15 cellular contexts compared by ENCODE assay signal in the genomic region with DNA sequence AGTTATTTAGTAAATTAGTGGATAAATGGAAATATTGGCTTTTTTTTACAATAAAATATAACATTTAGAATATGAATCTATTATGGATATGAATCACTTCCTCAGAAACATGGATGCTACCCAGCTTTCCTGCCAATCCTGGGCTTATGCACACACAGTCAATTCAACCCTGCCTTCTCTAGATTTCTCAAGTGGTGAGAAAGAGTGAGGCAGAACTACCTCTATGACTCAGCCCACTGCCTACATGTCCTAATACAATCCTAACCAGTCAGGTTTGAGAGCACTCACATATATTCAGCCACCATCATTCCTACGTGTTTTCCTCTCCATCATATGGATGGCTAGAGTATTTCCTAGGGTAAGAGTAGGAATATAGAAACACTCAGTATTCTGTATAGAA.
DNase-seq lines count a peak whose midpoint lies in the region; ATAC-seq, FAIRE-seq and TF ChIP-seq lines count a peak whose summit lies in the region.
"Had no signal": no experiment of that assay in that cellular context is flagged by ENCODE, and none has a peak within 500 bp of the region (broad histone marks: within the 10 kb centered on the region; RNA-seq: fewer than 3 reads in every experiment).

No MANE protein-coding gene starts in this region.

- H3K9me3 Mint-ChIP-seq in type B pancreatic cell = peaks cover 6% of the 10 kb centered on the region

- no peaks in the 10 kb centered on the region for H3K36me3 ChIP-seq in endothelial cell of umbilical vein (ENCODE audit: control insufficient read depth in 2 of 2, extremely low read depth in 1 of 2, insufficient read depth in 2 of 2, low read length in 2 of 2)
- H3K36me3 ChIP-seq: BLaER1, sigmoid colon had no signal

- CTCF ChIA-PET in endothelial cell of umbilical vein (lab: Charles Lee) = interaction anchor here (0.8 kb wide), 1 partner anchor 11 kb away, joined by 4 read pairs; no protein-coding TSS in a partner anchor

- dilution Hi-C loops in endothelial cell of umbilical vein (cut with MboI; ENCODE audit: extremely low pct_ligation_motif_present, low sequenced_read_pairs) = no loop called here

- H3K27me3 Mint-ChIP-seq in type B pancreatic cell = no peaks in the 10 kb centered on the region

- peak; percentile 12 for FAIRE-seq in endothelial cell of umbilical vein (lab: Jason Lieb, UNC)
- FAIRE-seq: colon had no signal

- no peak overlapping the region for H3K4me2 ChIP-seq in endothelial cell of umbilical vein (ENCODE audit: insufficient read depth, low read length)
- H3K4me2 ChIP-seq: BLaER1 had no signal

- no peak overlapping the region for H3K4me3 ChIP-seq in endothelial cell of umbilical vein (replicated peaks in 1 of 3; ENCODE audit: insufficient read depth in 1 of 3, low read depth in 1 of 3, low read length in 3 of 3)
- H3K4me3 ChIP-seq: BLaER1, sigmoid colon had no signal

- no peak overlapping the region for H3K4me3 Mint-ChIP-seq in type B pancreatic cell
- H3K4me3 Mint-ChIP-seq: mesothelial cell of epicardium had no signal

- no peak overlapping the region for H3K9ac ChIP-seq in endothelial cell of umbilical vein (replicated peaks; ENCODE audit: extremely low read depth, insufficient read depth, low read length)
- H3K9ac ChIP-seq: BLaER1 had no signal

- TF ChIP-seq POLR2A in endothelial cell of umbilical vein (IDR thresholded peaks at IDR 0.05; ENCODE audit: low read depth, low read length) = no peak

- peaks cover 3% of the 10 kb centered on the region for H3K4me1 ChIP-seq in endothelial cell of umbilical vein (ENCODE audit: control insufficient read depth, extremely low read depth, insufficient read depth, low read length)
- H3K4me1 ChIP-seq: BLaER1 had no signal

- H3K27ac ChIP-seq in endothelial cell of umbilical vein (ENCODE audit: insufficient read depth, low read depth, low read length) = no peak overlapping the region
- H3K27ac ChIP-seq: BLaER1, sigmoid colon had no signal

- H3K27ac Mint-ChIP-seq in type B pancreatic cell = no peak overlapping the region
- H3K27ac Mint-ChIP-seq: mesothelial cell of epicardium had no signal

- H3K9me1 ChIP-seq in endothelial cell of umbilical vein (replicated peaks; ENCODE audit: control insufficient read depth, extremely low read depth, insufficient read depth, low read length) = no peaks in the 10 kb centered on the region

- POLR2A ChIA-PET in endothelial cell of umbilical vein (lab: Charles Lee) = no interaction called here

- intact Hi-C loops in endothelial cell of umbilical vein (cut with micrococcal nuclease) = loop anchor here (10.0 kb wide), 1 partner anchor 431 kb away; no protein-coding TSS in a partner anchor

- ATAC-seq in GM21447 (IDR thresholded peaks at IDR 0.05; ENCODE audit: unreplicated experiment) = peak; percentile 66
- peak; percentile 61 for ATAC-seq in HG03520 (IDR thresholded peaks at IDR 0.05; ENCODE audit: unreplicated experiment)
- ATAC-seq in GM19324 (IDR thresholded peaks at IDR 0.05; ENCODE audit: low FRiP score, unreplicated experiment) = no peak

- no peaks in the 10 kb centered on the region for H3K79me2 ChIP-seq in endothelial cell of umbilical vein (ENCODE audit: control insufficient read depth, insufficient read depth, low read length)

- H2AFZ ChIP-seq in endothelial cell of umbilical vein (ENCODE audit: low read depth, low read length) = no peak overlapping the region

- H3K4me1 Mint-ChIP-seq in type B pancreatic cell (ENCODE audit: unreplicated experiment) = no peaks in the 10 kb centered on the region

- no peaks in the 10 kb centered on the region for H3K9me3 ChIP-seq in endothelial cell of umbilical vein (replicated peaks; ENCODE audit: control insufficient read depth, insufficient read depth, low read length)
- H3K9me3 ChIP-seq: BLaER1, sigmoid colon had no signal

- TF ChIP-seq CTCF in endothelial cell of umbilical vein (IDR thresholded peaks at IDR 0.05; ENCODE audit: extremely low read depth in 1 of 2, insufficient read depth in 1 of 2, low read depth in 1 of 2, low read length in 2 of 2) = no peak
- TF ChIP-seq CTCF in type B pancreatic cell (conservative IDR thresholded peaks at IDR 0.05) = no peak

- H3K27me3 ChIP-seq in endothelial cell of umbilical vein (ENCODE audit: control insufficient read depth in 2 of 2, insufficient read depth in 2 of 2, low read length in 2 of 2) = no peaks in the 10 kb centered on the region
- H3K27me3 ChIP-seq: BLaER1, sigmoid colon had no signal

- no peaks in the 10 kb centered on the region for H3K36me3 Mint-ChIP-seq in type B pancreatic cell
- H3K36me3 Mint-ChIP-seq: mesothelial cell of epicardium had no signal

- BruUV-seq in endothelial cell of umbilical vein (replicated peaks; lab: Mats Ljungman, UMichigan) = no TSS peak

- no peaks in the 10 kb centered on the region for H4K20me1 ChIP-seq in endothelial cell of umbilical vein (replicated peaks; ENCODE audit: control insufficient read depth, extremely low read depth, insufficient read depth, low read length)
- H4K20me1 ChIP-seq: BLaER1 had no signal

- DNase-seq in GM03348 (ENCODE audit: low spot score) = peak; percentile 2
- peak; percentile 59 for DNase-seq in endothelial cell of umbilical vein (ENCODE audit: low read depth, low spot score)
- no peak for DNase-seq in amygdala (lab: John Stamatoyannopoulos, UW)
- no peak for DNase-seq in type B pancreatic cell (ENCODE audit: extremely low spot score, unreplicated experiment)
- DNase-seq in DMS 273 treated with DMSO at 0.1 percent for 48 hours (lab: John Stamatoyannopoulos, UW) = no peak
- DNase-seq: activated CD8-positive, alpha-beta memory T cell treated with anti-CD3 and anti-CD28 coated beads, Interleukin-2, amount 50 U/mL, for 48 hours; glutamatergic neuron; NCI-H2171 treated with DMSO at 0.1 percent for 48 hours; sigmoid colon had no signal

TF ChIP-seq in endothelial cell of umbilical vein, 7 proteins besides CTCF, POLR2A, EP300 and RAD21:
- TF ChIP-seq JUN (IDR thresholded peaks at IDR 0.05; ENCODE audit: borderline replicate concordance, insufficient read depth, insufficient read length, low read depth) (no peak), FOS (IDR thresholded peaks at IDR 0.05; ENCODE audit: borderline replicate concordance, insufficient read depth, low read length) (peak; percentile 83), GATA2 (IDR thresholded peaks at IDR 0.05; ENCODE audit: insufficient read depth, insufficient read length, low read depth, low read length) (no peak)
TF ChIP-seq in endothelial cell of umbilical vein: peak in this region for 1.

Comparison
In these comparisons a context has a peak if more than half of its experiments do, and no peak if none do; other contexts are left out.
1. DNase-seq: peak in GM03348 (single experiment) and endothelial cell of umbilical vein (single experiment); none in amygdala (0 of 56), type B pancreatic cell (single experiment) and DMS 273 treated with DMSO at 0.1 percent for 48 hours (single experiment).